Comparison of ENCODE assay signal across 8 cellular contexts in genomic region chr7:99143522-99143852, GRCh38. TPM values are rescaled to one million over a fixed set of nuclear protein-coding genes. Genes with fewer than 3 reads are reported as not detected.
DNase-seq lines count a peak whose midpoint lies in the region; ATAC-seq, FAIRE-seq and TF ChIP-seq lines count a peak whose summit lies in the region.

No MANE protein-coding gene starts in this region.

- POLR2A ChIA-PET in activated CD8-positive, alpha-beta T cell treated with anti-CD3 and anti-CD28 coated beads, Interleukin-2, amount 10 ng/mL, durations not matched to agents 7 days and 5 days (lab: Charles Lee) = interaction anchor here (1.2 kb wide), 1 partner anchor 21 kb away, joined by 5 read pairs; no protein-coding TSS in a partner anchor

- FAIRE-seq in kidney (lab: Jason Lieb, UNC) = no peak

- H3K9me3 ChIP-seq in kidney (ENCODE audit: control insufficient read depth in 1 of 2, low read length in 2 of 2) (no peaks in the 10 kb centered on the region), tibial nerve (no peaks in the 10 kb centered on the region)

- WGBS in tibial nerve, 2 donors = 0% methylated on average over 3 to 21 of the region's 46 CpGs

- peaks cover 11% of the 10 kb centered on the region for H3K36me3 Mint-ChIP-seq in activated CD8-positive, alpha-beta T cell treated with anti-CD3 and anti-CD28 coated beads, Interleukin-2, amount 10 ng/mL, durations not matched to agents 7 days and 5 days (ENCODE audit: low read depth)

- intact Hi-C loops in kidney (cut with DNase I) = no loop called here

- peak in 1 of 2 donors; percentile 24 for TF ChIP-seq EP300 in tibial nerve (IDR thresholded peaks at IDR 0.05)

- H3K27ac ChIP-seq in kidney (ENCODE audit: low read depth in 2 of 2, low read length in 2 of 2) = peak overlapping the region; percentile 85 to 92
- H3K27ac ChIP-seq in tibial nerve = peak overlapping the region; percentile 99 to 100 (median 100)

- H3K36me3 ChIP-seq in kidney (ENCODE audit: control insufficient read depth in 1 of 2, insufficient read depth in 2 of 2, low read length in 2 of 2) (no peaks in the 10 kb centered on the region), tibial nerve (no peaks in the 10 kb centered on the region)

- peak; percentile 12 for ATAC-seq in HG02840 (IDR thresholded peaks at IDR 0.05; ENCODE audit: low FRiP score, unreplicated experiment)
- peak; percentile 57 for ATAC-seq in activated CD8-positive, alpha-beta T cell treated with anti-CD3 and anti-CD28 coated beads, Interleukin-2, amount 10 ng/mL, durations not matched to agents 7 days and 5 days

- peak overlapping the region; percentile 76 for H3K4me3 Mint-ChIP-seq in activated CD8-positive, alpha-beta T cell treated with anti-CD3 and anti-CD28 coated beads, Interleukin-2, amount 10 ng/mL, durations not matched to agents 7 days and 5 days

- peak overlapping the region in 1 of 2 donors; percentile 70 for H3K4me3 ChIP-seq in kidney (ENCODE audit: low read length in 2 of 2)
- peak overlapping the region; percentile 87 to 100 (median 98) for H3K4me3 ChIP-seq in tibial nerve

- H3K9ac ChIP-seq in kidney (ENCODE audit: low read length in 2 of 2) = no peak overlapping the region

- peak; percentile 18 for DNase-seq in NCI-H1105 treated with DMSO at 0.1 percent for 48 hours (lab: John Stamatoyannopoulos, UW)
- no peak for DNase-seq in NCI-H1105 (lab: John Stamatoyannopoulos, UW)
- no peak for DNase-seq in activated CD8-positive, alpha-beta T cell treated with anti-CD3 and anti-CD28 coated beads, Interleukin-2, amount 10 ng/mL, durations not matched to agents 7 days and 5 days
- DNase-seq in kidney = no peak
- no peak for DNase-seq in tibial nerve (ENCODE audit: low spot score in 2 of 2)
- DNase-seq in DMS114 treated with DMSO at 0.1 percent for 48 hours (lab: John Stamatoyannopoulos, UW; ENCODE audit: unreplicated experiment) = no peak
- no peak for DNase-seq in SKM-1 treated with dmso at 0.1 percent for 144 hours (lab: John Stamatoyannopoulos, UW; ENCODE audit: unreplicated experiment)

- peaks cover 4% of the 10 kb centered on the region for H3K27me3 Mint-ChIP-seq in activated CD8-positive, alpha-beta T cell treated with anti-CD3 and anti-CD28 coated beads, Interleukin-2, amount 10 ng/mL, durations not matched to agents 7 days and 5 days (ENCODE audit: low read depth)

- no peaks in the 10 kb centered on the region for H3K9me3 Mint-ChIP-seq in activated CD8-positive, alpha-beta T cell treated with anti-CD3 and anti-CD28 coated beads, Interleukin-2, amount 10 ng/mL, durations not matched to agents 7 days and 5 days (ENCODE audit: insufficient read depth)

- peaks cover 30% of the 10 kb centered on the region for H3K4me1 Mint-ChIP-seq in activated CD8-positive, alpha-beta T cell treated with anti-CD3 and anti-CD28 coated beads, Interleukin-2, amount 10 ng/mL, durations not matched to agents 7 days and 5 days (ENCODE audit: low read depth)

- H3K4me1 ChIP-seq in kidney (ENCODE audit: control insufficient read depth in 1 of 2, insufficient read depth in 1 of 2, low read depth in 1 of 2, low read length in 2 of 2) (peaks cover 7 to 8% of the 10 kb centered on the region in 2 donors), tibial nerve (peaks cover 0 to 46% (median 21%) of the 10 kb centered on the region in 4 donors)

- peak overlapping the region; percentile 73 for H3K27ac Mint-ChIP-seq in activated CD8-positive, alpha-beta T cell treated with anti-CD3 and anti-CD28 coated beads, Interleukin-2, amount 10 ng/mL, durations not matched to agents 7 days and 5 days

- TF ChIP-seq CTCF in kidney (IDR thresholded peaks at IDR 0.05; ENCODE audit: borderline replicate concordance, extremely low read depth, insufficient read depth) = no peak
- TF ChIP-seq CTCF in tibial nerve (IDR thresholded peaks at IDR 0.05) = no peak

- no peaks in the 10 kb centered on the region for H3K27me3 ChIP-seq in tibial nerve

- CTCF ChIA-PET in activated CD8-positive, alpha-beta T cell treated with anti-CD3 and anti-CD28 coated beads, Interleukin-2, amount 10 ng/mL, durations not matched to agents 7 days and 5 days (lab: Charles Lee) = no interaction called here

- TF ChIP-seq POLR2A in tibial nerve (IDR thresholded peaks at IDR 0.05) = no peak

RNA-seq across cellular contexts. Expression of gene SMURF1, which starts 0.4 kb away (rescaled TPM):
- 10 to 100 TPM; 10.3 to 10.4 TPM for total RNA-seq in activated CD8-positive, alpha-beta T cell treated with anti-CD3 and anti-CD28 coated beads, Interleukin-2, amount 10 ng/mL, durations not matched to agents 7 days and 5 days
- total RNA-seq in kidney = 29.8 TPM
- polyA plus RNA-seq in kidney (ENCODE audit: insufficient read depth, low read depth, low replicate concordance) = 6.3 TPM
- 10 to 100 TPM; 28.2 to 35.4 (median 31.1) TPM for total RNA-seq in tibial nerve
